25 cellular contexts compared by ENCODE assay signal in genomic region chr4:158291334-158292055, GRCh38.
"Had no signal": no experiment of that assay in that cellular context is flagged by ENCODE, and none has a peak within 500 bp of the region (broad histone marks: within the 10 kb centered on the region; RNA-seq: fewer than 3 reads in every experiment).

No MANE protein-coding gene starts in this region.

- FAIRE-seq: endometrium, frontal cortex, small intestine, urothelium cell line had no signal

- H3K27ac ChIP-seq: lower lobe of right lung, ovary, right lobe of liver, stomach, testis, tibial artery had no signal

- H3K9me3 ChIP-seq: lower lobe of right lung, right lobe of liver, testis, tibial artery had no signal

- H3K36me3 ChIP-seq: lower lobe of right lung, ovary, right lobe of liver, stomach, tibial artery had no signal

- H3K4me3 ChIP-seq: lower lobe of right lung, ovary, right lobe of liver, stomach, testis, tibial artery had no signal

- H3K27me3 ChIP-seq: ovary, right lobe of liver, stomach, testis, tibial artery had no signal

- H3K4me1 ChIP-seq: lower lobe of right lung, right lobe of liver, stomach, testis, tibial artery had no signal

- ATAC-seq: effector memory CD8-positive, alpha-beta T cell; left ventricle myocardium superior; naive thymus-derived CD8-positive, alpha-beta T cell had no signal

- DNase-seq: cortex of kidney; effector memory CD8-positive, alpha-beta T cell; hypothalamus; immature natural killer cell; islet precursor cell; left ventricle myocardium superior; lower lobe of right lung; naive thymus-derived CD8-positive, alpha-beta T cell; nephron progenitor cell; occipital lobe; ovary; retina; right lobe of liver; small intestine; stimulated activated CD4-positive, alpha-beta T cell treated with anti-CD3 and anti-CD28 coated beads, Interleukin-12 subunit alpha, Interleukin-12 subunit beta, amount 100 ng/mL, for 4 hours; stimulated activated CD4-positive, alpha-beta T cell treated with anti-CD3 and anti-CD28 coated beads, Interleukin-1b, Interleukin-23, amount 100 ng/mL, for 48 hours; stimulated activated CD4-positive, alpha-beta T cell treated with anti-CD3 and anti-CD28 coated beads, Interleukin-4, amount 100 ng/mL, for 1 hour; stimulated activated CD8-positive, alpha-beta memory T cell treated with anti-CD3 and anti-CD28 coated beads, Interleukin-4, amount 100 ng/mL, for 48 hours; stimulated activated naive CD4-positive, alpha-beta T cell; stomach; testis; tibial artery had no signal
